ENCODE assay signal across 29 cellular contexts in genomic region chr13:106475852-106476251, GRCh38. TPM values are rescaled to one million over a fixed set of nuclear protein-coding genes. Genes with fewer than 3 reads are reported as not detected.
DNase-seq lines count a peak whose midpoint lies in the region; ATAC-seq, FAIRE-seq and TF ChIP-seq lines count a peak whose summit lies in the region.
"Had no signal": no experiment of that assay in that cellular context is flagged by ENCODE, and none has a peak within 500 bp of the region (broad histone marks: within the 10 kb centered on the region; RNA-seq: fewer than 3 reads in every experiment).

No MANE protein-coding gene starts in this region.

- 15 to 54% (median 20%) methylated on average over 3 of the region's 3 CpGs for WGBS in small intestine, 3 donors

- H3K9me3 Mint-ChIP-seq in mesothelial cell of epicardium: no peaks in the 10 kb centered on the region
- H3K9me3 Mint-ChIP-seq: activated CD4-positive, alpha-beta memory T cell treated with anti-CD3 and anti-CD28 coated beads for 36 hours; CD4-positive, alpha-beta T cell; GM23338; naive thymus-derived CD8-positive, alpha-beta T cell; stimulated activated naive B cell treated with anti-CD40 and anti-IgM and Interleukin-4, amounts not matched to agents 10 μg/mL and 1 μg/mL and 100 μg/mL, for 72 hours had no signal

- H3K4me1 Mint-ChIP-seq in mesothelial cell of epicardium: peaks cover 32% of the 10 kb centered on the region
- H3K4me1 Mint-ChIP-seq: naive thymus-derived CD8-positive, alpha-beta T cell had no signal

- H3K27me3 Mint-ChIP-seq in mesothelial cell of epicardium (ENCODE audit: low read depth): no peaks in the 10 kb centered on the region

- peak overlapping the region; percentile 57 for H3K27ac ChIP-seq in colonic mucosa
- peak overlapping the region in 1 of 2 donors; percentile 53 for H3K27ac ChIP-seq in small intestine (ENCODE audit: low read depth in 1 of 2, low read length in 1 of 2)
- H3K27ac ChIP-seq: skin epidermis, suprapubic skin had no signal

- H3K27ac Mint-ChIP-seq in mesothelial cell of epicardium: peak overlapping the region; percentile 51
- H3K27ac Mint-ChIP-seq: activated CD4-positive, alpha-beta memory T cell treated with anti-CD3 and anti-CD28 coated beads for 36 hours; CD4-positive, alpha-beta T cell; GM23338; stimulated activated naive B cell treated with anti-CD40 and anti-IgM and Interleukin-4, amounts not matched to agents 10 μg/mL and 1 μg/mL and 100 μg/mL, for 72 hours had no signal

- H3K9me3 ChIP-seq in colonic mucosa: no peaks in the 10 kb centered on the region
- no peaks in the 10 kb centered on the region for H3K9me3 ChIP-seq in small intestine (ENCODE audit: control insufficient read depth, low read depth)
- H3K9me3 ChIP-seq: MG63, suprapubic skin had no signal

- H3K9ac ChIP-seq in colonic mucosa (ENCODE audit: low read depth in 2 of 2, low read length in 2 of 2): peak overlapping the region in 1 of 2 donors; percentile 53

- no peaks in the 10 kb centered on the region for H3K36me3 Mint-ChIP-seq in mesothelial cell of epicardium
- H3K36me3 Mint-ChIP-seq: activated CD4-positive, alpha-beta memory T cell treated with anti-CD3 and anti-CD28 coated beads for 36 hours; naive thymus-derived CD8-positive, alpha-beta T cell; stimulated activated naive B cell treated with anti-CD40 and anti-IgM and Interleukin-4, amounts not matched to agents 10 μg/mL and 1 μg/mL and 100 μg/mL, for 72 hours had no signal

- no peak for FAIRE-seq in small intestine (lab: Jason Lieb, UNC)
- FAIRE-seq: GM19239, K562 had no signal

- intact Hi-C loops in colonic mucosa (cut with DNase I): no loop called here

- peak; percentile 43 for DNase-seq in LNCaP clone FGC (ENCODE audit: low read depth)
- DNase-seq in colonic mucosa: no peak
- no peak for DNase-seq in mesothelial cell of epicardium (ENCODE audit: low spot score in 2 of 2, unreplicated experiment in 2 of 2)
- DNase-seq in small intestine: peak; percentile 87
- DNase-seq in SKM-1 (lab: John Stamatoyannopoulos, UW; ENCODE audit: unreplicated experiment): no peak
- no peak for DNase-seq in NCI-H1930 (lab: John Stamatoyannopoulos, UW)
- no peak for DNase-seq in NCI-H2081 (lab: John Stamatoyannopoulos, UW)
- DNase-seq: activated CD4-positive, alpha-beta memory T cell treated with anti-CD3 and anti-CD28 coated beads for 36 hours; activated CD4-positive, CD25-positive, alpha-beta regulatory T cell treated with anti-CD3 and anti-CD28 coated beads, Interleukin-2, amount 50 U/mL, for 72 hours; activated naive CD4-positive, alpha-beta T cell treated with Interleukin-2 at 50 U/mL for 16 hours; AML-193; CD4-positive, alpha-beta T cell; cerebellar nuclear complex; hippocampal formation; left cardiac atrium; MG63; naive thymus-derived CD8-positive, alpha-beta T cell; NCI-H1105 treated with DMSO at 0.1 percent for 48 hours; NCI-H2081 treated with DMSO at 0.1 percent for 48 hours; NCI-H226; NCI-H526 treated with DMSO at 0.1 percent for 48 hours; Right ventricle myocardium superior; stimulated activated naive B cell treated with anti-CD40 and anti-IgM and Interleukin-4, amounts not matched to agents 10 μg/mL and 1 μg/mL and 100 μg/mL, for 72 hours had no signal

- no peak for ATAC-seq in HG03460 (IDR thresholded peaks at IDR 0.05; ENCODE audit: unreplicated experiment)
- ATAC-seq: GM23338; K562; left cardiac atrium; naive thymus-derived CD8-positive, alpha-beta T cell; stimulated activated naive B cell treated with anti-CD40 and anti-IgM and Interleukin-4, amounts not matched to agents 10 μg/mL and 1 μg/mL and 100 μg/mL, for 72 hours had no signal

- H3K27me3 ChIP-seq in colonic mucosa (no peaks in the 10 kb centered on the region), small intestine (ENCODE audit: control insufficient read depth in 2 of 2, insufficient read depth in 2 of 2, low read length in 2 of 2) (no peaks in the 10 kb centered on the region)
- H3K27me3 ChIP-seq: MG63, suprapubic skin had no signal

- H3K4me3 Mint-ChIP-seq in mesothelial cell of epicardium: no peak overlapping the region
- H3K4me3 Mint-ChIP-seq: activated CD4-positive, alpha-beta memory T cell treated with anti-CD3 and anti-CD28 coated beads for 36 hours; CD4-positive, alpha-beta T cell; GM23338; naive thymus-derived CD8-positive, alpha-beta T cell; stimulated activated naive B cell treated with anti-CD40 and anti-IgM and Interleukin-4, amounts not matched to agents 10 μg/mL and 1 μg/mL and 100 μg/mL, for 72 hours had no signal

- H3K36me3 ChIP-seq in colonic mucosa (no peaks in the 10 kb centered on the region), small intestine (ENCODE audit: control insufficient read depth in 2 of 2, insufficient read depth in 2 of 2, low read length in 2 of 2) (no peaks in the 10 kb centered on the region)
- H3K36me3 ChIP-seq: MG63, suprapubic skin had no signal

- no peak overlapping the region for H3K4me3 ChIP-seq in LNCaP clone FGC (ENCODE audit: low read depth, low read length)
- H3K4me3 ChIP-seq in colonic mucosa: no peak overlapping the region
- no peak overlapping the region for H3K4me3 ChIP-seq in small intestine (ENCODE audit: low read depth in 1 of 2, low read length in 2 of 2)
- H3K4me3 ChIP-seq: GM23338, K562, MG63, skin epidermis, suprapubic skin had no signal

- H3K4me1 ChIP-seq in colonic mucosa: no peaks in the 10 kb centered on the region
- H3K4me1 ChIP-seq in small intestine (ENCODE audit: control insufficient read depth in 2 of 2, insufficient read depth in 1 of 2, low read depth in 1 of 2, low read length in 1 of 2): peaks cover 4 to 5% of the 10 kb centered on the region in 2 donors

- TF ChIP-seq CTCF in LNCaP clone FGC (IDR thresholded peaks at IDR 0.05; ENCODE audit: control insufficient read depth, extremely low read depth, insufficient read depth): no peak
- no peak for TF ChIP-seq CTCF in colonic mucosa (IDR thresholded peaks at IDR 0.05)
- TF ChIP-seq CTCF in mesothelial cell of epicardium (IDR thresholded peaks at IDR 0.05; ENCODE audit: unreplicated experiment): no peak

RNA-seq across cellular contexts. Expression of gene EFNB2, which starts 59.6 kb away (rescaled TPM):
- 100 to 1,000 TPM in 1 of 2 donors, 10 to 100 TPM in 1; 41.8 to 104 TPM for total RNA-seq in colonic mucosa
- total RNA-seq in mesothelial cell of epicardium: 197 to 211 TPM (median 202 TPM) in 3 replicates
- 10 to 100 TPM; 10.8 to 33.0 (median 18.1) TPM for polyA plus RNA-seq in small intestine

Comparison
In these comparisons a context has a peak if more than half of its experiments do, and no peak if none do; other contexts are left out.
1. DNase-seq: peak in LNCaP clone FGC (single experiment) and small intestine (single experiment); none in colonic mucosa (single experiment), mesothelial cell of epicardium (0 of 2), SKM-1 (single experiment), NCI-H1930 (0 of 2) and NCI-H2081 (0 of 2).